8 cellular contexts compared by ENCODE assay signal in genomic region chr19:46955114-46955812, GRCh38.
DNase-seq lines count a peak whose midpoint lies in the region; ATAC-seq, FAIRE-seq and TF ChIP-seq lines count a peak whose summit lies in the region.

No MANE protein-coding gene starts in this region.

- H3K4me1 ChIP-seq in mesodermal cell (ENCODE audit: control insufficient read depth, insufficient read depth, low read length, poor library complexity, severe bottlenecking) (peaks cover 35% of the 10 kb centered on the region), kidney (ENCODE audit: control insufficient read depth in 1 of 2, insufficient read depth in 1 of 2, low read depth in 1 of 2, low read length in 2 of 2) (peaks cover 20 to 47% of the 10 kb centered on the region in 2 donors)

- H3K9me3 Mint-ChIP-seq in activated naive CD8-positive, alpha-beta T cell treated with anti-CD3 and anti-CD28 coated beads, Interleukin-2, amount 10 ng/mL, durations not matched to agents 7 days and 5 days: no peaks in the 10 kb centered on the region

- TF ChIP-seq CTCF in GM12864 (IDR thresholded peaks at IDR 0.05; ENCODE audit: low read depth, low read length, missing control alignments) (no peak), kidney (IDR thresholded peaks at IDR 0.05; ENCODE audit: borderline replicate concordance, extremely low read depth, insufficient read depth) (no peak)

- peaks cover 50% of the 10 kb centered on the region for H3K4me1 Mint-ChIP-seq in activated naive CD8-positive, alpha-beta T cell treated with anti-CD3 and anti-CD28 coated beads, Interleukin-2, amount 10 ng/mL, durations not matched to agents 7 days and 5 days

- H3K4me3 Mint-ChIP-seq in activated naive CD8-positive, alpha-beta T cell treated with anti-CD3 and anti-CD28 coated beads, Interleukin-2, amount 10 ng/mL, durations not matched to agents 7 days and 5 days: peak overlapping the region; percentile 83

- H3K27me3 ChIP-seq in H7 (ENCODE audit: control insufficient read depth, insufficient read depth, low read length): no peaks in the 10 kb centered on the region

- H3K27ac ChIP-seq in mesodermal cell (ENCODE audit: low read depth, low read length, severe bottlenecking): peak overlapping the region; percentile 80
- no peak overlapping the region for H3K27ac ChIP-seq in kidney (ENCODE audit: low read depth in 2 of 2, low read length in 2 of 2)

- no peak for FAIRE-seq in kidney (lab: Jason Lieb, UNC)

- H3K36me3 ChIP-seq in mesodermal cell (ENCODE audit: control insufficient read depth, insufficient read depth, low read length) (peaks cover 20% of the 10 kb centered on the region), kidney (ENCODE audit: control insufficient read depth in 1 of 2, insufficient read depth in 2 of 2, low read length in 2 of 2) (no peaks in the 10 kb centered on the region), H7 (replicated peaks; ENCODE audit: control insufficient read depth, insufficient read depth, low read length) (peaks cover 2% of the 10 kb centered on the region; the same call in 1 of the 2 replicates)

- POLR2A ChIA-PET in activated naive CD8-positive, alpha-beta T cell treated with anti-CD3 and anti-CD28 coated beads, Interleukin-2, amount 10 ng/mL, durations not matched to agents 7 days and 5 days (lab: Charles Lee): interaction anchor here (0.5 to 1.4 kb wide), 7 partner anchors 10 to 80 kb away, joined by 3 read pairs; no protein-coding TSS in a partner anchor

- H3K4me3 ChIP-seq in GM12864 (ENCODE audit: low read depth, low read length): peak overlapping the region; percentile 36; the same call in 1 of the 2 replicates
- H3K4me3 ChIP-seq in mesodermal cell (ENCODE audit: extremely low read depth, insufficient read depth, low read length, poor library complexity, severe bottlenecking): no peak overlapping the region
- no peak overlapping the region for H3K4me3 ChIP-seq in kidney (ENCODE audit: low read length in 2 of 2)
- no peak overlapping the region for H3K4me3 ChIP-seq in H7 (ENCODE audit: insufficient read depth, low read depth, low read length)

- intact Hi-C loops in kidney (cut with DNase I): no loop called here

- 79 to 89% methylated on average over 7 of the region's 9 CpGs for WGBS in mesodermal cell (ENCODE audit: insufficient coverage in 2 of 2), 2 experiments

- H3K27ac Mint-ChIP-seq in activated naive CD8-positive, alpha-beta T cell treated with anti-CD3 and anti-CD28 coated beads, Interleukin-2, amount 10 ng/mL, durations not matched to agents 7 days and 5 days: peak overlapping the region; percentile 91

- no peak overlapping the region for H3K9ac ChIP-seq in kidney (ENCODE audit: low read length in 2 of 2)

- no peak for DNase-seq in GM12864 (ENCODE audit: low read depth)
- DNase-seq in OCI-M1 (lab: John Stamatoyannopoulos, UW): peak; percentile 86
- no peak for DNase-seq in activated naive CD8-positive, alpha-beta T cell treated with anti-CD3 and anti-CD28 coated beads, Interleukin-2, amount 10 ng/mL, durations not matched to agents 7 days and 5 days
- DNase-seq in kidney: no peak
- no peak for DNase-seq in ecto neural progenitor cell (ENCODE audit: low spot score)
- DNase-seq in H7: no peak

- H3K27me3 Mint-ChIP-seq in activated naive CD8-positive, alpha-beta T cell treated with anti-CD3 and anti-CD28 coated beads, Interleukin-2, amount 10 ng/mL, durations not matched to agents 7 days and 5 days: no peaks in the 10 kb centered on the region

- peaks cover 12% of the 10 kb centered on the region for H3K36me3 Mint-ChIP-seq in activated naive CD8-positive, alpha-beta T cell treated with anti-CD3 and anti-CD28 coated beads, Interleukin-2, amount 10 ng/mL, durations not matched to agents 7 days and 5 days

- H3K9me3 ChIP-seq in mesodermal cell (ENCODE audit: control insufficient read depth, low read length) (no peaks in the 10 kb centered on the region), kidney (ENCODE audit: control insufficient read depth in 1 of 2, low read length in 2 of 2) (no peaks in the 10 kb centered on the region)

- peak; percentile 78 for ATAC-seq in activated naive CD8-positive, alpha-beta T cell treated with anti-CD3 and anti-CD28 coated beads, Interleukin-2, amount 10 ng/mL, durations not matched to agents 7 days and 5 days (ENCODE audit: low read depth)
- no peak for ATAC-seq in GM19397 (IDR thresholded peaks at IDR 0.05; ENCODE audit: unreplicated experiment)
